In the genomic region with DNA sequence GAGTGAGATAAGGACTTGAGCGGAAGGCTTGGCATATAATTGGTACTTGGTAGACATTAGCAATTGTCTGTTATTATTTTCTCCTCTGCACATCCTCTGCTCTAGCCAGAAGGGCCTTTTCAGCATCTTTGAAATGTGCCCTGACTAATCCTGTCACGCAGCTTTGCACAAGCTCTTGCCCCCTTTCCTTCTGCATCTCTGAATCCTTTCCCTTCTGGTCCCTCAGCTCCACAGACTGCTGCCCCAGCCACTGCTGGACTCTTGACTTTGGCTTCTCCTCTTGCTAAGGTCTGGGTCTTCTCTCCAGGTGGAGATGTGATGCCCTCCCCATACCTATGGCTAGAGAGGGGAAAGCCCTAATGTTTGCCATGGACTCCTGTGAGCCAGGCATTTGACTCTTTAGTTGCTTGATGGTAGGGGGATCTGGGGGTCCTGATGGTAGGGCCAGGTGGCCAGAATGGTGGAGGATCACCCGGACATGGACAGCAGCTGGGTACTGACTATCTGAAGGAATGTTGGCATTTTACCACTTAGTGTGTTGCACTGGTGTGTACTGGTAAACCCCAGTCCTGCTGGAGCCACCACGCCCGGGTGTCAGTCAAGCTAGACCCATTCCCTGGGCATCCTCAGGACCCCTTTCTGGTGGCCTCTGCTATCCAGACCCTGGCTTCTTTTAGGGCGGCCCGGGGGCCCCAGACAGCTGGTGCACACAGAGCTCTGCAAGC, we compare ENCODE assay signal across 20 cellular contexts. TPM values are rescaled to one million over a fixed set of nuclear protein-coding genes. Genes with fewer than 3 reads are reported as not detected.
A peak's percentile ranks its signal among the peaks of the same experiment; 100 is the strongest.
DNase-seq lines count a peak whose midpoint lies in the region; TF ChIP-seq lines count a peak whose summit lies in the region.
"Had no signal": no experiment of that assay in that cellular context is flagged by ENCODE, and none has a peak within 500 bp of the region (broad histone marks: within the 10 kb centered on the region; RNA-seq: fewer than 3 reads in every experiment).

No MANE protein-coding gene starts in this region.

- DNase-seq in ELF-1 (ENCODE audit: low read depth, low spot score) (peak; percentile 1), NCI-H2227 treated with DMSO at 0.1 percent for 48 hours (lab: John Stamatoyannopoulos, UW) (peak; percentile 94), endodermal cell (peak; percentile 38), retina (peak; percentile 1), Karpas-422 (no peak), CD1c-positive myeloid dendritic cell (ENCODE audit: extremely low spot score) (no peak), middle frontal gyrus (ENCODE audit: extremely low spot score, low spot score) (no peak)
- DNase-seq: ACHN; AML-193; CD4-positive, CD25-positive, alpha-beta regulatory T cell; DMS53; HCEC 1CT; KG1; NCI-H1048; NCI-H1436 treated with DMSO at 0.1 percent for 48 hours; NCI-H2029 treated with DMSO at 0.1 percent for 48 hours; NCI-H526 treated with DMSO at 0.1 percent for 48 hours; RPMI8226; SIG-M5 had no signal

- no peak overlapping the region for H3K27ac Mint-ChIP-seq in endodermal cell

- H3K4me2 ChIP-seq in Karpas-422 (ENCODE audit: low read depth, low read length, poor library complexity, severe bottlenecking): no peak overlapping the region

- H3K79me2 ChIP-seq in Karpas-422 (ENCODE audit: low read length): no peaks in the 10 kb centered on the region

- H3K27me3 Mint-ChIP-seq in endodermal cell (ENCODE audit: insufficient read depth): peaks cover 88% of the 10 kb centered on the region

- H3K4me1 Mint-ChIP-seq in endodermal cell: no peaks in the 10 kb centered on the region

- H3K36me3 ChIP-seq in endodermal cell (ENCODE audit: control insufficient read depth, insufficient read depth, low read length) (no peaks in the 10 kb centered on the region), Karpas-422 (ENCODE audit: insufficient read depth, low read length) (no peaks in the 10 kb centered on the region)

- H4K20me1 ChIP-seq in Karpas-422 (ENCODE audit: insufficient read depth, low read depth, low read length): 0 out of 2 replicates have a peak, but pooled peaks cover 18% of the 10 kb centered on the region

- H3K4me1 ChIP-seq in endodermal cell (ENCODE audit: control insufficient read depth, insufficient read depth, low read length) (no peaks in the 10 kb centered on the region), Karpas-422 (ENCODE audit: low read length) (peaks cover 10% of the 10 kb centered on the region)

- WGBS in endodermal cell (ENCODE audit: insufficient coverage in 1 of 2, insufficient read length in 1 of 2), 2 experiments: 87 to 97% methylated on average over 5 to 7 of the region's 7 CpGs

- peaks cover 6% of the 10 kb centered on the region for H3K9me3 Mint-ChIP-seq in endodermal cell

- H3K36me3 Mint-ChIP-seq in endodermal cell (ENCODE audit: low read depth): no peaks in the 10 kb centered on the region
- H3K36me3 Mint-ChIP-seq: CD4-positive, CD25-positive, alpha-beta regulatory T cell had no signal

- H3K4me3 Mint-ChIP-seq in endodermal cell: no peak overlapping the region

- no peak for TF ChIP-seq CTCF in endodermal cell (conservative IDR thresholded peaks at IDR 0.05)

- no peaks in the 10 kb centered on the region for H3K9me2 ChIP-seq in Karpas-422 (replicated peaks; ENCODE audit: insufficient read depth, low read length)

- no peak overlapping the region for H3K9ac ChIP-seq in endodermal cell (ENCODE audit: extremely low read depth, low read length, poor library complexity, severe bottlenecking)
- no peak overlapping the region for H3K9ac ChIP-seq in Karpas-422 (ENCODE audit: low read length)
- H3K9ac ChIP-seq: GM23248 had no signal

- H3K4me3 ChIP-seq in endodermal cell (ENCODE audit: low read length) (no peak overlapping the region), Karpas-422 (ENCODE audit: low read length) (no peak overlapping the region)
- H3K4me3 ChIP-seq: GM23248 had no signal

- peaks cover 84% of the 10 kb centered on the region for H3K27me3 ChIP-seq in endodermal cell (ENCODE audit: control insufficient read depth, insufficient read depth, low read length, poor library complexity, severe bottlenecking)
- no peaks in the 10 kb centered on the region for H3K27me3 ChIP-seq in Karpas-422 (ENCODE audit: low read length)

- H3K9me3 ChIP-seq in endodermal cell (ENCODE audit: control insufficient read depth, low read length) (no peaks in the 10 kb centered on the region), Karpas-422 (ENCODE audit: low read length) (no peaks in the 10 kb centered on the region)

- H3K27ac ChIP-seq in endodermal cell (ENCODE audit: low read depth, low read length): no peak overlapping the region
- no peak overlapping the region for H3K27ac ChIP-seq in Karpas-422 (ENCODE audit: low read length)
- H3K27ac ChIP-seq: GM23248 had no signal

- no peak overlapping the region for H2AFZ ChIP-seq in Karpas-422 (ENCODE audit: low read length)
- H2AFZ ChIP-seq: GM23248 had no signal

RNA-seq across cellular contexts. Expression of gene HPCA, which starts 4.4 kb away (rescaled TPM):
- 1 to 10 TPM in 1 of 2 donors, not detected in 1; 1.2 TPM for total RNA-seq in endodermal cell
- polyA plus RNA-seq in endodermal cell (2013, experiment 1 of 2): 2.5 TPM
- 1.2 TPM for polyA plus RNA-seq in endodermal cell (2013, experiment 2 of 2)
- not detected in 2 replicates for total RNA-seq in Karpas-422 (2014; rRNA removed; shearing (Covaris generic); ENCODE audit: low replicate concordance)
- total RNA-seq: CD4-positive, CD25-positive, alpha-beta regulatory T cell; GM23248 had no signal
- polyA plus RNA-seq: CD4-positive, CD25-positive, alpha-beta regulatory T cell; GM23248 had no signal

RNA-seq across cellular contexts. Expression of gene TMEM54, which starts 10.5 kb away (rescaled TPM):
- 10 to 100 TPM in 1 of 2 donors, 1 to 10 TPM in 1; 8.6 to 12.3 TPM for total RNA-seq in endodermal cell
- 5.8 TPM for polyA plus RNA-seq in endodermal cell (2013, experiment 1 of 2)
- 5.7 TPM for polyA plus RNA-seq in endodermal cell (2013, experiment 2 of 2)
- 1.1 and 4.9 TPM in 2 replicates for total RNA-seq in Karpas-422 (2014; rRNA removed; shearing (Covaris generic); ENCODE audit: low replicate concordance)
- total RNA-seq: CD4-positive, CD25-positive, alpha-beta regulatory T cell had no signal
- polyA plus RNA-seq: CD4-positive, CD25-positive, alpha-beta regulatory T cell had no signal

RNA-seq across cellular contexts. Expression of gene FNDC5, which starts 20.0 kb away (rescaled TPM):
- total RNA-seq in endodermal cell: 1 to 10 TPM; 6.0 to 7.2 TPM
- 32.9 TPM for polyA plus RNA-seq in endodermal cell (2013, experiment 1 of 2)
- polyA plus RNA-seq in endodermal cell (2013, experiment 2 of 2): 26.5 TPM
- not detected in 2 replicates for total RNA-seq in Karpas-422 (2014; rRNA removed; shearing (Covaris generic); ENCODE audit: low replicate concordance)
- total RNA-seq: CD4-positive, CD25-positive, alpha-beta regulatory T cell; GM23248 had no signal
- polyA plus RNA-seq: CD4-positive, CD25-positive, alpha-beta regulatory T cell had no signal

Comparison
In these comparisons a context has a peak if more than half of its experiments do, and no peak if none do; other contexts are left out.
1. DNase-seq: peak in ELF-1 (single experiment), NCI-H2227 treated with DMSO at 0.1 percent for 48 hours (single experiment), endodermal cell (single experiment) and retina (single experiment); none in Karpas-422 (single experiment), CD1c-positive myeloid dendritic cell (single experiment) and middle frontal gyrus (single experiment).